ENCODE assay signal across 16 cellular contexts in the genomic region with DNA sequence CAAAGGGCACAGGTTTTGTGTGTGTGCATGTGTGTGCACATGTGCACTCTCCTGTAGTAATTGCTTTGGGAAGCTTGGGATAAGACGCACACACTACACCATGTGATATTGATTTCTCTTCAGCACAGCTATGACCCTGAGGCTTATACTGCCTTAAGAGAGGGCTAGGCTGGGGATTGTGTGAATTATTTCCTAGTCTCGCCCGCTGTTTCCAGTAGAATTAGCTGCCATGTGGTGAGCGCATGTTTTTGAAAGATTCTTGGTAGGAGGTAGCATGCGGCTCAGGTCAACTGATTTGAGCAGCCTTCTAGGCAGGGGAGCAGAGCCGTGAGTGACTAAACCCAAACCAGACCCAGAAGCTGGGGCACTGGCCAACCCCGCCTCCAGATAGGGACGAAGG.
DNase-seq lines count a peak whose midpoint lies in the region; ATAC-seq, FAIRE-seq and TF ChIP-seq lines count a peak whose summit lies in the region.
"Had no signal": no experiment of that assay in that cellular context is flagged by ENCODE, and none has a peak within 500 bp of the region (broad histone marks: within the 10 kb centered on the region; RNA-seq: fewer than 3 reads in every experiment).

No MANE protein-coding gene starts in this region.

- H3K4me3 ChIP-seq in WERI-Rb-1 (ENCODE audit: low read depth, low read length) (no peak overlapping the region), pancreas (no peak overlapping the region), upper lobe of right lung (no peak overlapping the region), hepatocyte (no peak overlapping the region)
- H3K4me3 ChIP-seq: GM23248 had no signal

- no peak overlapping the region for H3K27ac Mint-ChIP-seq in natural killer cell
- H3K27ac Mint-ChIP-seq: CD14-positive monocyte; CD8-positive, alpha-beta T cell; H9 had no signal

- H3K4me1 ChIP-seq in pancreas: peaks cover 0 to 4% (median 0%) of the 10 kb centered on the region in 3 donors
- no peaks in the 10 kb centered on the region for H3K4me1 ChIP-seq in upper lobe of right lung
- H3K4me1 ChIP-seq in hepatocyte (ENCODE audit: insufficient read depth): no peaks in the 10 kb centered on the region

- peaks cover 0 to 4% of the 10 kb centered on the region in 2 donors for H3K27me3 Mint-ChIP-seq in natural killer cell (ENCODE audit: low read depth in 2 of 2)

- H3K27ac ChIP-seq in WERI-Rb-1: no peak overlapping the region
- no peak overlapping the region for H3K27ac ChIP-seq in pancreas
- no peak overlapping the region for H3K27ac ChIP-seq in upper lobe of right lung
- no peak overlapping the region for H3K27ac ChIP-seq in hepatocyte
- H3K27ac ChIP-seq: GM23248 had no signal

- peak; percentile 45 for DNase-seq in AG20443 (ENCODE audit: low spot score)
- peak; percentile 8 for DNase-seq in WERI-Rb-1
- peak; percentile 28 for DNase-seq in epidermal melanocyte (ENCODE audit: insufficient read length, low spot score)
- peak in 1 of 6 donors; percentile 9 for DNase-seq in pancreas
- no peak for DNase-seq in natural killer cell
- DNase-seq in upper lobe of right lung: no peak
- no peak for DNase-seq in RPMI8226
- DNase-seq in hepatocyte (ENCODE audit: low spot score): no peak
- DNase-seq: ACHN; CD8-positive, alpha-beta T cell; COR-L47; DND-41; GM23248; H9 had no signal

- no peaks in the 10 kb centered on the region for H4K20me1 ChIP-seq in hepatocyte (ENCODE audit: insufficient read depth, poor library complexity, severe bottlenecking)

- H3K27me3 ChIP-seq in WERI-Rb-1 (ENCODE audit: insufficient read depth, low read depth, severe bottlenecking): no peaks in the 10 kb centered on the region
- H3K27me3 ChIP-seq in pancreas: no peaks in the 10 kb centered on the region
- H3K27me3 ChIP-seq in upper lobe of right lung: no peaks in the 10 kb centered on the region
- H3K27me3 ChIP-seq in hepatocyte: no peaks in the 10 kb centered on the region

- H3K36me3 ChIP-seq in WERI-Rb-1 (no peaks in the 10 kb centered on the region), pancreas (no peaks in the 10 kb centered on the region), upper lobe of right lung (no peaks in the 10 kb centered on the region), hepatocyte (replicated peaks; ENCODE audit: insufficient read depth, low read depth) (no peaks in the 10 kb centered on the region)

- peak in 3 of 4 donors; percentile 60 to 68 (median 64) for ATAC-seq in pancreas
- ATAC-seq in natural killer cell: no peak
- no peak for ATAC-seq in upper lobe of right lung
- ATAC-seq: CD8-positive, alpha-beta T cell had no signal

- no peak overlapping the region for H3K4me3 Mint-ChIP-seq in natural killer cell
- H3K4me3 Mint-ChIP-seq: CD14-positive monocyte; CD8-positive, alpha-beta T cell; H9; IgD-negative memory B cell had no signal

- TF ChIP-seq CTCF in WERI-Rb-1 (IDR thresholded peaks at IDR 0.05; ENCODE audit: low read depth, low read length) (no peak), pancreas (IDR thresholded peaks at IDR 0.05) (no peak), natural killer cell (IDR thresholded peaks at IDR 0.05) (no peak), upper lobe of right lung (IDR thresholded peaks at IDR 0.05) (no peak), hepatocyte (IDR thresholded peaks at IDR 0.05; ENCODE audit: poor library complexity) (no peak)

- no peaks in the 10 kb centered on the region for H3K79me2 ChIP-seq in hepatocyte

- WGBS in pancreas, 2 donors: 16 to 22% methylated on average over 8 of the region's 8 CpGs
- 80% methylated on average over 8 of the region's 8 CpGs for WGBS in hepatocyte (ENCODE audit: low lambda C conversion rate, missing lambda C conversion rate)

- H3K9me3 Mint-ChIP-seq in natural killer cell: peaks cover 3 to 5% of the 10 kb centered on the region in 2 donors
- H3K9me3 Mint-ChIP-seq: CD8-positive, alpha-beta T cell had no signal

- H3K4me1 Mint-ChIP-seq in natural killer cell: no peaks in the 10 kb centered on the region
- H3K4me1 Mint-ChIP-seq: CD14-positive monocyte, H9 had no signal

- H3K4me2 ChIP-seq in hepatocyte: no peak overlapping the region

- intact Hi-C loops in pancreas (cut with DNase I): no loop called here
- intact Hi-C loops in natural killer cell (cut with micrococcal nuclease): no loop called here
- intact Hi-C loops in upper lobe of right lung (cut with DNase I): no loop called here

- H3K36me3 Mint-ChIP-seq in natural killer cell: no peaks in the 10 kb centered on the region
- H3K36me3 Mint-ChIP-seq: CD14-positive monocyte; CD8-positive, alpha-beta T cell had no signal

- no peak overlapping the region for H2AFZ ChIP-seq in hepatocyte
- H2AFZ ChIP-seq: GM23248 had no signal

- no peaks in the 10 kb centered on the region for H3K9me2 ChIP-seq in hepatocyte (replicated peaks; ENCODE audit: insufficient read depth)

- FAIRE-seq in pancreas (lab: Jason Lieb, UNC): no peak

- H3K9me3 ChIP-seq in WERI-Rb-1 (ENCODE audit: severe bottlenecking): no peaks in the 10 kb centered on the region
- H3K9me3 ChIP-seq in pancreas: no peaks in the 10 kb centered on the region
- no peaks in the 10 kb centered on the region for H3K9me3 ChIP-seq in upper lobe of right lung
- H3K9me3 ChIP-seq in hepatocyte (ENCODE audit: low read depth): no peaks in the 10 kb centered on the region

Comparison
In these comparisons a context has a peak if more than half of its experiments do, and no peak if none do; other contexts are left out.
1. DNase-seq: peak in AG20443 (single experiment), WERI-Rb-1 (single experiment) and epidermal melanocyte (single experiment); none in natural killer cell (single experiment), upper lobe of right lung (single experiment), RPMI8226 (single experiment) and hepatocyte (single experiment).
2. ATAC-seq: peak in pancreas (3 of 4); none in natural killer cell (0 of 3) and upper lobe of right lung (single experiment).